In the genomic region with DNA sequence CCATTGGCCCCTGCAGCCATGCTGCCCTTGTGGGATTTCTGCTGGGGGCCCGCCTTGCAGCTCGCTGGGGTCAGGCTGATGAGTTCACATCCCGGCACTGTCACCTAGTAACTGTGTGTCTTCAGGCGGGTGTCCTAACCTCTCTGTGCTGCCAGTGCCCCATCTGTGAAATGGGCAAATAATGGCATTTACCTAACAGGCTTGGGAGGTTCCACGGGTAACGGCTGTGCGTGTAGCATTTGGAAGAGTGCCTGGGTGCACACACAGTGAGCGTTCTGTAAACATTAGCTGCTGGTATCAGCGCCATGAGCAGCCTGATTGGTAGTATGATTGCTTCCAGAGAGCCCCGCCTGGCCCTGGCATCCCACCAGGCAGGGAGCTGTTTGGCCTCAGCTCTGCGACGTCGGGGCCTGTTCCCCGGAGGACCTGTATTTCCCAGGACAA, we compare ENCODE assay signal across 20 cellular contexts.
A peak's percentile ranks its signal among the peaks of the same experiment; 100 is the strongest.
DNase-seq lines count a peak whose midpoint lies in the region; ATAC-seq, FAIRE-seq and TF ChIP-seq lines count a peak whose summit lies in the region.
"Had no signal": no experiment of that assay in that cellular context is flagged by ENCODE, and none has a peak within 500 bp of the region (broad histone marks: within the 10 kb centered on the region; RNA-seq: fewer than 3 reads in every experiment).

No MANE protein-coding gene starts in this region.

- H3K56ac ChIP-seq in H1 (replicated peaks; ENCODE audit: insufficient read length, low read depth, low read length) = no peak overlapping the region

- peak overlapping the region; percentile 75; the same call in 1 of the 2 replicates for H2BK20ac ChIP-seq in H1 (ENCODE audit: low read length)

- TF ChIP-seq EP300 in H1 (IDR thresholded peaks at IDR 0.05; ENCODE audit: borderline replicate concordance in 1 of 2, low read depth in 2 of 2, low read length in 2 of 2) (no peak), esophagus muscularis mucosa (IDR thresholded peaks at IDR 0.05) (no peak)

- H2BK120ac ChIP-seq in H1 (replicated peaks; ENCODE audit: low read depth, low read length) = no peak overlapping the region

- no peak overlapping the region for H2AK5ac ChIP-seq in H1 (ENCODE audit: low read depth, low read length)

- H4K91ac ChIP-seq in H1 (replicated peaks; ENCODE audit: insufficient read length, low read length) = peak overlapping the region; percentile 5

- no peak overlapping the region for H4K8ac ChIP-seq in H1 (ENCODE audit: extremely low read depth, insufficient read depth, low read length)

- CTCF ChIA-PET in H1 (lab: Charles Lee; ENCODE audit: partially characterized antibody) = interaction anchor here (0.5 to 10.9 kb wide), 18 partner anchors 9 to 331 kb away, joined by 3 to 178 read pairs (median 4); no protein-coding TSS in a partner anchor

- H3K23ac ChIP-seq in H1 (ENCODE audit: insufficient read length) = no peak overlapping the region

- no peak for TF ChIP-seq POLR2A in H1 (IDR thresholded peaks at IDR 0.05; ENCODE audit: control extremely low read depth in 1 of 2, low read depth in 2 of 2, low read length in 2 of 2)
- no peak for TF ChIP-seq POLR2A in esophagus muscularis mucosa (IDR thresholded peaks at IDR 0.05; ENCODE audit: low read depth)

- no peak overlapping the region for H3K4me2 ChIP-seq in H1 (ENCODE audit: insufficient read depth in 1 of 2, low read depth in 2 of 2, low read length in 2 of 2)

- 97% methylated on average over 13 of the region's 14 CpGs; no CpG with 5 or more reads in 1 of the 2 experiments for WGBS in H1 (ENCODE audit: extremely low coverage in 1 of 2, insufficient coverage in 1 of 2, insufficient read length in 1 of 2, insufficient replicate concordance in 2 of 2, low coverage in 1 of 2, low lambda C conversion rate in 2 of 2, missing lambda C conversion rate in 1 of 2), 2 experiments
- WGBS in esophagus muscularis mucosa = 75% methylated on average over 6 of the region's 14 CpGs

- peaks cover 0 to 8% of the 10 kb centered on the region in 2 experiments for H4K20me1 ChIP-seq in H1 (replicated peaks in 1 of 2; ENCODE audit: control insufficient read depth in 1 of 2, insufficient read depth in 2 of 2, low read length in 2 of 2)

- POLR2A ChIA-PET in H1 (lab: Charles Lee; ENCODE audit: partially characterized antibody) = interaction anchor here (1.5 kb wide), 1 partner anchor 11 kb away, joined by 6 read pairs; no protein-coding TSS in a partner anchor

- H3K23me2 ChIP-seq in H1 (ENCODE audit: low read depth, low read length) = no peaks in the 10 kb centered on the region

- no peaks in the 10 kb centered on the region for H3K79me1 ChIP-seq in H1 (ENCODE audit: low read depth, low read length)

- no peak overlapping the region for H2AFZ ChIP-seq in H1 (ENCODE audit: low read length)

- H3K27ac ChIP-seq in H1 (ENCODE audit: low read depth, low read length) = no peak overlapping the region
- H3K27ac ChIP-seq in upper lobe of right lung = no peak overlapping the region
- no peak overlapping the region for H3K27ac ChIP-seq in esophagus muscularis mucosa (replicated peaks in 1 of 4)
- H3K27ac ChIP-seq: breast epithelium, foreskin keratinocyte, right lobe of liver had no signal

- DNase-seq in NCI-H345 (lab: John Stamatoyannopoulos, UW) (peak; percentile 43), NCI-H345 treated with DMSO at 0.1 percent for 48 hours (lab: John Stamatoyannopoulos, UW; ENCODE audit: unreplicated experiment) (no peak), NCI-H774 (lab: John Stamatoyannopoulos, UW) (peak; percentile 23), H1 (ENCODE audit: low read depth in 1 of 2, low spot score in 2 of 2) (no peak), upper lobe of right lung (no peak), mucosa of gallbladder (ENCODE audit: low spot score) (no peak), esophagus muscularis mucosa (ENCODE audit: extremely low spot score) (no peak)
- DNase-seq: activated naive CD4-positive, alpha-beta T cell treated with anti-CD3 and anti-CD28 coated beads, Interleukin-2, amount 10 ng/mL, durations not matched to agents 7 days and 5 days; effector memory CD8-positive, alpha-beta T cell; foreskin keratinocyte; nephron progenitor cell; right lobe of liver; SIG-M5; stimulated activated CD4-positive, alpha-beta T cell treated with anti-CD3 and anti-CD28 coated beads, Interleukin-2, amount 100 ng/mL, for 48 hours had no signal

- H2BK15ac ChIP-seq in H1 (ENCODE audit: low read length) = no peak overlapping the region

- intact Hi-C loops in upper lobe of right lung (cut with DNase I) = no loop called here
- intact Hi-C loops in esophagus muscularis mucosa (cut with DNase I) = no loop called here

- H4K5ac ChIP-seq in H1 (ENCODE audit: insufficient read length, low read depth, low read length) = no peak overlapping the region

- H3K27me3 ChIP-seq in H1 (replicated peaks in 1 of 4; ENCODE audit: control insufficient read depth in 3 of 4, extremely low read depth in 1 of 4, insufficient read depth in 3 of 4, low read length in 3 of 4) (no peaks in the 10 kb centered on the region; a peak in 1 of 7 replicates), upper lobe of right lung (no peaks in the 10 kb centered on the region), esophagus muscularis mucosa (no peaks in the 10 kb centered on the region)
- H3K27me3 ChIP-seq: breast epithelium, right lobe of liver had no signal

- H3K4me1 ChIP-seq in H1 (replicated peaks in 1 of 4; ENCODE audit: control insufficient read depth in 3 of 4, insufficient read depth in 4 of 4, low read length in 3 of 4) (peaks cover 0 to 23% (median 15%) of the 10 kb centered on the region in 4 experiments; a peak in 6 of 7 replicates), upper lobe of right lung (peaks cover 12% of the 10 kb centered on the region), esophagus muscularis mucosa (peaks cover 2 to 31% (median 14%) of the 10 kb centered on the region in 4 donors)
- H3K4me1 ChIP-seq: foreskin keratinocyte had no signal

- H3K9me3 ChIP-seq in H1 (ENCODE audit: insufficient read depth in 2 of 2, low read depth in 1 of 2, low read length in 1 of 2) = no peaks in the 10 kb centered on the region
- no peaks in the 10 kb centered on the region for H3K9me3 ChIP-seq in upper lobe of right lung
- no peaks in the 10 kb centered on the region for H3K9me3 ChIP-seq in esophagus muscularis mucosa
- H3K9me3 ChIP-seq: breast epithelium, right lobe of liver had no signal

- no peaks in the 10 kb centered on the region for H3K36me3 ChIP-seq in H1 (ENCODE audit: control insufficient read depth in 2 of 4, insufficient read depth in 4 of 4, low read length in 3 of 4)
- H3K36me3 ChIP-seq in upper lobe of right lung = no peaks in the 10 kb centered on the region
- peaks cover 0 to under 1% (median 0%) of the 10 kb centered on the region in 4 donors for H3K36me3 ChIP-seq in esophagus muscularis mucosa
- H3K36me3 ChIP-seq: breast epithelium, right lobe of liver had no signal

- no peaks in the 10 kb centered on the region for H3K79me2 ChIP-seq in H1 (ENCODE audit: control insufficient read depth in 1 of 2, insufficient read depth in 2 of 2, low read length in 2 of 2)

- TF ChIP-seq CTCF in H1 (IDR thresholded peaks at IDR 0.05; ENCODE audit: control extremely low read depth in 1 of 3, insufficient read depth in 1 of 3, low read depth in 1 of 3, low read length in 3 of 3) = no peak
- no peak for TF ChIP-seq CTCF in upper lobe of right lung (IDR thresholded peaks at IDR 0.05)
- TF ChIP-seq CTCF in esophagus muscularis mucosa (IDR thresholded peaks at IDR 0.05) = no peak

- no peak overlapping the region for H3K14ac ChIP-seq in H1 (ENCODE audit: insufficient read length)

- no peak for FAIRE-seq in H1 (lab: Jason Lieb, UNC)
- FAIRE-seq: D721Med, TTC549, urothelium cell line had no signal

- H2BK12ac ChIP-seq in H1 (ENCODE audit: low read depth, low read length) = peak overlapping the region; percentile 44; the same call in 1 of the 2 replicates

- no peak overlapping the region for H3K18ac ChIP-seq in H1 (ENCODE audit: extremely low read depth, low read length)

- peak; percentile 6 for ATAC-seq in upper lobe of right lung
- ATAC-seq in GM21526 (IDR thresholded peaks at IDR 0.05; ENCODE audit: low FRiP score, unreplicated experiment) = no peak
- ATAC-seq: effector memory CD8-positive, alpha-beta T cell had no signal

- no peak for TF ChIP-seq RAD21 in H1 (IDR thresholded peaks at IDR 0.05 in 1 of 2, conservative IDR thresholded peaks at IDR 0.05 in 1 of 2; ENCODE audit: low read depth in 2 of 2, low read length in 2 of 2)

- no peak overlapping the region for H3K9ac ChIP-seq in H1 (replicated peaks in 1 of 4; ENCODE audit: extremely low read depth in 1 of 4, low read depth in 3 of 4, low read length in 3 of 4)

- H3K4ac ChIP-seq in H1 (replicated peaks; ENCODE audit: insufficient read length, low read depth, low read length) = no peak overlapping the region

- H2BK5ac ChIP-seq in H1 (ENCODE audit: low read depth, low read length) = no peak overlapping the region

- H3K4me3 ChIP-seq in H1 (ENCODE audit: extremely low read depth in 1 of 4, insufficient read depth in 2 of 4, low read depth in 3 of 4, low read length in 4 of 4) = no peak overlapping the region
- no peak overlapping the region for H3K4me3 ChIP-seq in upper lobe of right lung
- H3K4me3 ChIP-seq in esophagus muscularis mucosa = no peak overlapping the region
- H3K4me3 ChIP-seq: breast epithelium, lung, right lobe of liver had no signal

TF ChIP-seq in H1, 55 proteins besides CTCF, POLR2A, EP300 and RAD21:
- TF ChIP-seq FOSL1 (IDR thresholded peaks at IDR 0.05; ENCODE audit: insufficient read depth, low read depth, low read length) (no peak), KDM1A (IDR thresholded peaks at IDR 0.05; ENCODE audit: borderline replicate concordance, low read length) (peak; percentile 90)
- TF ChIP-seq, protein P1, sequence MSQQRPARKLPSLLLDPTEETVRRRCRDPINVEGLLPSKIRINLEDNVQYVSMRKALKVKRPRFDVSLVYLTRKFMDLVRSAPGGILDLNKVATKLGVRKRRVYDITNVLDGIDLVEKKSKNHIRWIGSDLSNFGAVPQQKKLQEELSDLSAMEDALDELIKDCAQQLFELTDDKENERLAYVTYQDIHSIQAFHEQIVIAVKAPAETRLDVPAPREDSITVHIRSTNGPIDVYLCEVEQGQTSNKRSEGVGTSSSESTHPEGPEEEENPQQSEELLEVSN (IDR thresholded peaks at IDR 0.05) = no peak

Comparison
In these comparisons a context has a peak if more than half of its experiments do, and no peak if none do; other contexts are left out.
1. DNase-seq: peak in NCI-H345 (single experiment) and NCI-H774 (single experiment); none in NCI-H345 treated with DMSO at 0.1 percent for 48 hours (single experiment), H1 (0 of 2), upper lobe of right lung (single experiment), mucosa of gallbladder (single experiment) and esophagus muscularis mucosa (single experiment).